1 cellular context compared by ENCODE assay signal in genomic region chr12:106955377-106956047, GRCh38.
A peak's percentile ranks its signal among the peaks of the same experiment; 100 is the strongest.
TF ChIP-seq lines count a peak whose summit lies in the region.

Gene TMEM263 (plus strand): TSS chr12:106955907. CDS start chr12:106967117, 11,210 bp downstream.

TF ChIP-seq in HepG2, 621 proteins besides CTCF, POLR2A, EP300 and RAD21 (continued from another document and continues in another):
- TF ChIP-seq HOXA9 (CRISPR knock-in tag; IDR thresholded peaks at IDR 0.05; ENCODE audit: borderline replicate concordance) (peak; percentile 72; the same call in 1 of the 2 replicates), ZFAT (CRISPR knock-in tag; conservative IDR thresholded peaks at IDR 0.05) (0 out of 2 replicates have a peak, but pooled peaks have one; percentile 29), TBP (CRISPR knock-in tag; IDR thresholded peaks at IDR 0.05) (0 out of 2 replicates have a peak, but pooled peaks have one; percentile 46), GLMP (CRISPR knock-in tag; IDR thresholded peaks at IDR 0.05; ENCODE audit: borderline replicate concordance) (no peak), DRAP1 (CRISPR knock-in tag; IDR thresholded peaks at IDR 0.05) (peak; percentile 51; the same call in 1 of the 2 replicates), GATAD2A (CRISPR knock-in tag; IDR thresholded peaks at IDR 0.05) (peak; percentile 48; the same call in 1 of the 2 replicates), TOPORS (CRISPR knock-in tag; IDR thresholded peaks at IDR 0.05) (peak; percentile 60; the same call in 1 of the 2 replicates), ATAD3A (CRISPR knock-in tag; IDR thresholded peaks at IDR 0.05) (no peak), TFAP4 (IDR thresholded peaks at IDR 0.05; ENCODE audit: borderline replicate concordance, low read depth) (0 out of 2 replicates have a peak, but pooled peaks have one; percentile 6), KDM6A (CRISPR knock-in tag; IDR thresholded peaks at IDR 0.05; ENCODE audit: low read depth) (no peak), LCORL (IDR thresholded peaks at IDR 0.05) (no peak), LCORL (CRISPR knock-in tag; IDR thresholded peaks at IDR 0.05) (peak; percentile 48; the same call in 1 of the 2 replicates), ZNF800 (CRISPR knock-in tag; IDR thresholded peaks at IDR 0.05) (no peak), FIP1L1 (IDR thresholded peaks at IDR 0.05; ENCODE audit: borderline replicate concordance, insufficient read depth, low read depth, low read length) (no peak), KLF11 (CRISPR knock-in tag; IDR thresholded peaks at IDR 0.05) (no peak), ZNF816 (CRISPR knock-in tag; IDR thresholded peaks at IDR 0.05; ENCODE audit: borderline replicate concordance) (0 out of 2 replicates have a peak, but pooled peaks have one; percentile 67), ZBTB44 (CRISPR knock-in tag; IDR thresholded peaks at IDR 0.05) (no peak), CBFB (CRISPR knock-in tag; IDR thresholded peaks at IDR 0.05) (no peak), MYPOP (CRISPR knock-in tag; IDR thresholded peaks at IDR 0.05) (peak; percentile 23; the same call in 1 of the 2 replicates), CREM (IDR thresholded peaks at IDR 0.05) (0 out of 2 replicates have a peak, but pooled peaks have one; percentile 42), CREM (CRISPR knock-in tag; IDR thresholded peaks at IDR 0.05) (no peak), ZNF598 (CRISPR knock-in tag; IDR thresholded peaks at IDR 0.05; ENCODE audit: borderline replicate concordance) (peak; percentile 53; the same call in 1 of the 2 replicates), PHF21A (CRISPR knock-in tag; IDR thresholded peaks at IDR 0.05) (peak; percentile 73), ZNF496 (CRISPR knock-in tag; IDR thresholded peaks at IDR 0.05; ENCODE audit: insufficient replicate concordance) (no peak), FOXO1 (CRISPR knock-in tag; IDR thresholded peaks at IDR 0.05) (no peak), ZNF781 (CRISPR knock-in tag; IDR thresholded peaks at IDR 0.05; ENCODE audit: borderline replicate concordance, not compliant biosample characterization) (peak; percentile 90), ETV6 (CRISPR knock-in tag; conservative IDR thresholded peaks at IDR 0.05) (0 out of 2 replicates have a peak, but pooled peaks have one; percentile 29), CBX5 (CRISPR knock-in tag; IDR thresholded peaks at IDR 0.05; ENCODE audit: borderline replicate concordance) (no peak), SALL1 (CRISPR knock-in tag; IDR thresholded peaks at IDR 0.05) (peak; percentile 70), PHF8 (CRISPR knock-in tag; IDR thresholded peaks at IDR 0.05) (peak; percentile 83), ZHX2 (IDR thresholded peaks at IDR 0.05; ENCODE audit: low read depth) (no peak), ZHX2 (CRISPR knock-in tag; IDR thresholded peaks at IDR 0.05; ENCODE audit: borderline replicate concordance) (no peak), JUNB (CRISPR knock-in tag; IDR thresholded peaks at IDR 0.05; ENCODE audit: borderline replicate concordance) (no peak), CEBPZ (IDR thresholded peaks at IDR 0.05; ENCODE audit: low read length) (no peak), ZBTB4 (CRISPR knock-in tag; IDR thresholded peaks at IDR 0.05; ENCODE audit: borderline replicate concordance) (no peak), ETS1 (CRISPR knock-in tag; IDR thresholded peaks at IDR 0.05) (no peak), ZNF547 (CRISPR knock-in tag; IDR thresholded peaks at IDR 0.05) (0 out of 2 replicates have a peak, but pooled peaks have one; percentile 50), AHR (CRISPR knock-in tag; IDR thresholded peaks at IDR 0.05) (no peak), TMF1 (CRISPR knock-in tag; IDR thresholded peaks at IDR 0.05; ENCODE audit: low read depth) (peak; percentile 76; the same call in 1 of the 2 replicates)
